ENCODE assay signal across 1 cellular context in genomic region chr14:74326369-74327152, GRCh38.
TF ChIP-seq lines count a peak whose summit lies in the region.

No MANE protein-coding gene starts in this region.

TF ChIP-seq in WTC11, 78 proteins besides CTCF, POLR2A, EP300 and RAD21 (continued from another document):
- no peak for TF ChIP-seq ERG (CRISPR knock-in tag; IDR thresholded peaks at IDR 0.05)
- TF ChIP-seq HMGXB4 (CRISPR knock-in tag; IDR thresholded peaks at IDR 0.05) = no peak
- TF ChIP-seq CDX4 (CRISPR knock-in tag; IDR thresholded peaks at IDR 0.05; ENCODE audit: borderline replicate concordance) = no peak
- TF ChIP-seq NFYB (CRISPR knock-in tag; conservative IDR thresholded peaks at IDR 0.05; ENCODE audit: low read depth) = no peak
- TF ChIP-seq ZNF138 (CRISPR knock-in tag; conservative IDR thresholded peaks at IDR 0.05) = no peak
